Comparison of ENCODE assay signal across 1 cellular context in genomic region chr20:63537525-63538203, GRCh38.
TF ChIP-seq lines count a peak whose summit lies in the region.

No MANE protein-coding gene starts in this region.

TF ChIP-seq in HepG2, 621 proteins besides CTCF, POLR2A, EP300 and RAD21 (continued from another document and continues in another):
- TF ChIP-seq ZNF329 (CRISPR knock-in tag; IDR thresholded peaks at IDR 0.05; ENCODE audit: low read depth) (0 out of 2 replicates have a peak, but pooled peaks have one; percentile 60), MIER2 (CRISPR knock-in tag; IDR thresholded peaks at IDR 0.05) (peak; percentile 82), HES4 (CRISPR knock-in tag; IDR thresholded peaks at IDR 0.05; ENCODE audit: borderline replicate concordance) (no peak), ZNF251 (CRISPR knock-in tag; IDR thresholded peaks at IDR 0.05) (no peak), ZNF253 (CRISPR knock-in tag; IDR thresholded peaks at IDR 0.05; ENCODE audit: borderline replicate concordance) (no peak), MNT (IDR thresholded peaks at IDR 0.05) (no peak), ZNF430 (CRISPR knock-in tag; IDR thresholded peaks at IDR 0.05) (peak; percentile 93; the same call in 1 of the 2 replicates), HOXA5 (CRISPR knock-in tag; IDR thresholded peaks at IDR 0.05) (peak; percentile 92; the same call in 1 of the 2 replicates), PAXIP1 (CRISPR knock-in tag; conservative IDR thresholded peaks at IDR 0.05) (peak; percentile 67), HMG20B (CRISPR knock-in tag; conservative IDR thresholded peaks at IDR 0.05) (0 out of 2 replicates have a peak, but pooled peaks have one; percentile 10), SOX13 (IDR thresholded peaks at IDR 0.05) (no peak), SOX13 (CRISPR knock-in tag; conservative IDR thresholded peaks at IDR 0.05 in 1 of 2, IDR thresholded peaks at IDR 0.05 in 1 of 2) (peak in 1 of 2 experiments; percentile 50; a peak in 2 of 4 replicates), ZBTB39 (CRISPR knock-in tag; IDR thresholded peaks at IDR 0.05) (no peak), ZNF235 (CRISPR knock-in tag; IDR thresholded peaks at IDR 0.05; ENCODE audit: borderline replicate concordance) (0 out of 2 replicates have a peak, but pooled peaks have one; percentile 63), THRA (CRISPR knock-in tag; IDR thresholded peaks at IDR 0.05; ENCODE audit: borderline replicate concordance) (peak; percentile 82), AKNA (CRISPR knock-in tag; IDR thresholded peaks at IDR 0.05; ENCODE audit: borderline replicate concordance) (no peak), MXI1 (IDR thresholded peaks at IDR 0.05; ENCODE audit: borderline replicate concordance, low read depth, low read length) (peak; percentile 68; the same call in 1 of the 3 replicates), CREB3 (CRISPR knock-in tag; IDR thresholded peaks at IDR 0.05) (no peak; the same call in 1 of the 2 replicates), ZBTB44 (CRISPR knock-in tag; IDR thresholded peaks at IDR 0.05) (0 out of 2 replicates have a peak, but pooled peaks have one; percentile 68), ZNF326 (CRISPR knock-in tag; IDR thresholded peaks at IDR 0.05; ENCODE audit: borderline replicate concordance) (no peak), HDAC6 (IDR thresholded peaks at IDR 0.05; ENCODE audit: low read depth, low read length) (no peak), ZNF691 (CRISPR knock-in tag; IDR thresholded peaks at IDR 0.05; ENCODE audit: borderline replicate concordance, low read depth) (0 out of 2 replicates have a peak, but pooled peaks have one; percentile 40), RBM39 (IDR thresholded peaks at IDR 0.05; ENCODE audit: low read depth, low read length, poor library complexity, severe bottlenecking) (peak; percentile 92), FLYWCH1 (CRISPR knock-in tag; IDR thresholded peaks at IDR 0.05) (no peak), CCDC6 (CRISPR knock-in tag; IDR thresholded peaks at IDR 0.05) (peak; percentile 86; the same call in 1 of the 2 replicates), STAT6 (CRISPR knock-in tag; IDR thresholded peaks at IDR 0.05; ENCODE audit: borderline replicate concordance) (no peak; the same call in 1 of the 2 replicates), ZFP90 (CRISPR knock-in tag; IDR thresholded peaks at IDR 0.05; ENCODE audit: borderline replicate concordance) (peak; percentile 95; the same call in 1 of the 2 replicates), RFXAP (CRISPR knock-in tag; IDR thresholded peaks at IDR 0.05; ENCODE audit: borderline replicate concordance) (peak; percentile 88), SKIL (CRISPR knock-in tag; IDR thresholded peaks at IDR 0.05; ENCODE audit: borderline replicate concordance) (no peak), ZNF572 (CRISPR knock-in tag; IDR thresholded peaks at IDR 0.05) (peak; percentile 79; the same call in 1 of the 2 replicates), FOXP1 (IDR thresholded peaks at IDR 0.05) (no peak), FOXP1 (CRISPR knock-in tag; IDR thresholded peaks at IDR 0.05) (0 out of 2 replicates have a peak, but pooled peaks have one; percentile 18), ISL2 (CRISPR knock-in tag; IDR thresholded peaks at IDR 0.05) (peak; percentile 81)
